ENCODE assay signal across 10 cellular contexts in genomic region chr20:37519508-37520416, GRCh38. TPM values are rescaled to one million over a fixed set of nuclear protein-coding genes. Genes with fewer than 3 reads are reported as not detected.
DNase-seq lines count a peak whose midpoint lies in the region; ATAC-seq and TF ChIP-seq lines count a peak whose summit lies in the region.
"Had no signal": no experiment of that assay in that cellular context is flagged by ENCODE, and none has a peak within 500 bp of the region (broad histone marks: within the 10 kb centered on the region; RNA-seq: fewer than 3 reads in every experiment).

No MANE protein-coding gene starts in this region.

- ATAC-seq in SK-N-SH treated with all-trans-retinoic acid at 6 μM for 48 hours (peak; percentile 57), GM21423 (IDR thresholded peaks at IDR 0.05; ENCODE audit: unreplicated experiment) (no peak)

- H3K4me3 ChIP-seq in cardiac muscle cell, result no peak overlapping the region
- H3K4me3 ChIP-seq: tibial nerve had no signal

- peaks cover 16% of the 10 kb centered on the region for H3K4me1 ChIP-seq in cardiac muscle cell (ENCODE audit: low read depth)

- intact Hi-C loops in cardiac septum (cut with DNase I), result no loop called here

- no peaks in the 10 kb centered on the region for H3K9me3 ChIP-seq in cardiac muscle cell (ENCODE audit: low read depth)
- H3K9me3 ChIP-seq: tibial nerve had no signal

- DNase-seq in cardiac muscle cell (ENCODE audit: low read depth in 1 of 2, low spot score in 1 of 2), result peak in 1 of 2 donors; percentile 33
- no peak for DNase-seq in cardiac septum (ENCODE audit: low spot score)
- DNase-seq in activated gamma-delta T cell treated with Interleukin-2 at 50 U/mL for 16 hours, result no peak
- no peak for DNase-seq in stimulated activated CD8-positive, alpha-beta memory T cell treated with anti-CD3 and anti-CD28 coated beads, Interleukin-4, amount 100 ng/mL, for 48 hours
- no peak for DNase-seq in cerebellar nuclear complex (lab: John Stamatoyannopoulos, UW)
- DNase-seq: CD8-positive, alpha-beta memory T cell had no signal

- TF ChIP-seq CTCF in cardiac muscle cell (IDR thresholded peaks at IDR 0.05; ENCODE audit: low read depth, low read length), result no peak

- no peaks in the 10 kb centered on the region for H3K36me3 ChIP-seq in cardiac muscle cell

- H3K27ac ChIP-seq in cardiac muscle cell, result peak overlapping the region; percentile 3
- peak overlapping the region; percentile 75 for H3K27ac ChIP-seq in layer of hippocampus (ENCODE audit: low read depth, low read length)

- H3K27me3 ChIP-seq in cardiac muscle cell (no peaks in the 10 kb centered on the region), layer of hippocampus (ENCODE audit: control insufficient read depth, insufficient read depth, low read length) (no peaks in the 10 kb centered on the region)
- H3K27me3 ChIP-seq: tibial nerve had no signal

TF ChIP-seq in SK-N-SH treated with all-trans-retinoic acid at 6 μM for 48 hours, 23 proteins besides CTCF, POLR2A, EP300 and RAD21:
- TF ChIP-seq ZNF70 (CRISPR knock-in tag; IDR thresholded peaks at IDR 0.05) (no peak), ZNF8 (CRISPR knock-in tag; IDR thresholded peaks at IDR 0.05) (no peak), ESRRG (CRISPR knock-in tag; IDR thresholded peaks at IDR 0.05) (no peak), BACH2 (CRISPR knock-in tag; IDR thresholded peaks at IDR 0.05; ENCODE audit: borderline replicate concordance) (no peak), ZC3H10 (CRISPR knock-in tag; IDR thresholded peaks at IDR 0.05) (no peak), ZFP30 (CRISPR knock-in tag; IDR thresholded peaks at IDR 0.05) (no peak), POU6F1 (CRISPR knock-in tag; IDR thresholded peaks at IDR 0.05; ENCODE audit: borderline replicate concordance, low read depth) (no peak), ZFP3 (CRISPR knock-in tag; IDR thresholded peaks at IDR 0.05) (no peak), ARNTL (CRISPR knock-in tag; IDR thresholded peaks at IDR 0.05; ENCODE audit: borderline replicate concordance, low read depth) (no peak), TSHZ2 (CRISPR knock-in tag; IDR thresholded peaks at IDR 0.05) (no peak), CREB5 (CRISPR knock-in tag; IDR thresholded peaks at IDR 0.05; ENCODE audit: low read depth) (no peak), ISL1 (CRISPR knock-in tag; IDR thresholded peaks at IDR 0.05) (no peak), TCF4 (CRISPR knock-in tag; IDR thresholded peaks at IDR 0.05; ENCODE audit: borderline replicate concordance) (no peak), RARB (CRISPR knock-in tag; IDR thresholded peaks at IDR 0.05) (no peak), CSRNP3 (CRISPR knock-in tag; IDR thresholded peaks at IDR 0.05) (no peak), CSDC2 (CRISPR knock-in tag; IDR thresholded peaks at IDR 0.05) (no peak), SNAI2 (CRISPR knock-in tag; IDR thresholded peaks at IDR 0.05) (no peak), GLIS3 (CRISPR knock-in tag; IDR thresholded peaks at IDR 0.05) (no peak)

RNA-seq across cellular contexts. Expression of gene NNAT, which starts 1.3 kb away (rescaled TPM):
- total RNA-seq in cardiac muscle cell (3.6 and 4.2 TPM in 2 replicates), cardiac septum (not detected)
- polyA plus RNA-seq in cardiac muscle cell, result 1.1 and 5.2 TPM in 2 replicates
- polyA plus RNA-seq: CD8-positive, alpha-beta memory T cell had no signal

RNA-seq across cellular contexts. Expression of gene BLCAP, which starts 7.9 kb away (rescaled TPM):
- total RNA-seq in cardiac muscle cell (87.4 and 89.5 TPM in 2 replicates), cardiac septum (89.3 TPM)
- 100 and 112 TPM in 2 replicates for polyA plus RNA-seq in cardiac muscle cell
